ENCODE assay signal across 28 cellular contexts in genomic region chr19:38488096-38488495, GRCh38.
"Had no signal": no experiment of that assay in that cellular context is flagged by ENCODE, and none has a peak within 500 bp of the region (broad histone marks: within the 10 kb centered on the region; RNA-seq: fewer than 3 reads in every experiment).

No MANE protein-coding gene starts in this region.

- H2AFZ ChIP-seq: parathyroid adenoma had no signal

- H3K4me3 ChIP-seq: ovary, psoas muscle, right lobe of liver, sigmoid colon, stomach, thoracic aorta, thyroid gland, tibial nerve, upper lobe of left lung, vagina had no signal

- H3K9me3 ChIP-seq: neutrophil, ovary, psoas muscle, right lobe of liver, sigmoid colon, thoracic aorta, thyroid gland, upper lobe of left lung, vagina had no signal

- H3K27me3 ChIP-seq: ovary, right lobe of liver, thyroid gland, tibial nerve, upper lobe of left lung, vagina had no signal

- H3K4me1 ChIP-seq: parathyroid adenoma, psoas muscle, right lobe of liver, sigmoid colon, stomach, thyroid gland, tibial nerve, upper lobe of left lung, vagina had no signal

- H3K27ac Mint-ChIP-seq: natural killer cell; nephron; progenitor cell of endocrine pancreas; stimulated activated effector memory CD8-positive, alpha-beta T cell treated with anti-CD3 and anti-CD28 coated beads, Interleukin-12 subunit alpha, Interleukin-12 subunit beta, amount 100 ng/mL, for 72 hours; stimulated activated naive B cell treated with anti-CD40 and anti-IgM and Interleukin-4, amounts not matched to agents 10 μg/mL and 1 μg/mL and 100 μg/mL, for 72 hours; stimulated activated naive CD8-positive, alpha-beta T cell treated with anti-CD3 and anti-CD28 coated beads, Interleukin-15, Interleukin-2, amounts not matched to agents 100 ng/mL and 50 ng/mL, for 24 hours had no signal

- H3K36me3 ChIP-seq: neutrophil, ovary, right lobe of liver, sigmoid colon, stomach, thoracic aorta, thyroid gland, tibial nerve, upper lobe of left lung, vagina had no signal

- H3K36me3 Mint-ChIP-seq: natural killer cell had no signal

- H3K4me3 Mint-ChIP-seq: natural killer cell; nephron; neural crest cell; stimulated activated effector memory CD8-positive, alpha-beta T cell treated with anti-CD3 and anti-CD28 coated beads, Interleukin-12 subunit alpha, Interleukin-12 subunit beta, amount 100 ng/mL, for 72 hours; stimulated activated naive B cell treated with anti-CD40 and anti-IgM and Interleukin-4, amounts not matched to agents 10 μg/mL and 1 μg/mL and 100 μg/mL, for 72 hours; stimulated activated naive CD8-positive, alpha-beta T cell treated with anti-CD3 and anti-CD28 coated beads, Interleukin-15, Interleukin-2, amounts not matched to agents 100 ng/mL and 50 ng/mL, for 24 hours had no signal

- H3K27ac ChIP-seq: neutrophil, ovary, parathyroid adenoma, psoas muscle, right lobe of liver, sigmoid colon, stomach, thoracic aorta, thyroid gland, tibial nerve, upper lobe of left lung, vagina had no signal

- DNase-seq: natural killer cell; nucleus accumbens; ovary; psoas muscle; right cardiac atrium; right lobe of liver; sigmoid colon; small intestine; stimulated activated CD4-positive, alpha-beta T cell treated with anti-CD3 and anti-CD28 coated beads, Interleukin-15, amount 100 ng/mL, for 24 hours; stimulated activated CD4-positive, alpha-beta T cell treated with anti-CD3 and anti-CD28 coated beads, Interleukin-2, amount 100 ng/mL, for 24 hours; stimulated activated CD4-positive, alpha-beta T cell treated with anti-CD3 and anti-CD28 coated beads, Interleukin-2, amount 100 ng/mL, for 48 hours; stimulated activated CD4-positive, alpha-beta T cell treated with anti-CD3 and anti-CD28 coated beads, Interleukin-4, amount 100 ng/mL, for 24 hours; stimulated activated naive B cell treated with anti-CD40 and anti-IgM and Interleukin-4, amounts not matched to agents 10 μg/mL and 1 μg/mL and 100 μg/mL, for 72 hours; stimulated activated naive CD4-positive, alpha-beta T cell treated with Interleukin-2 at 50 U/mL for 16 hours; stomach; thyroid gland; trophoblast cell; upper lobe of left lung had no signal

- H3K4me1 Mint-ChIP-seq: natural killer cell, nephron, neural crest cell had no signal

- H3K79me2 ChIP-seq: parathyroid adenoma had no signal

- H3K9me3 Mint-ChIP-seq: natural killer cell; stimulated activated effector memory CD8-positive, alpha-beta T cell treated with anti-CD3 and anti-CD28 coated beads, Interleukin-12 subunit alpha, Interleukin-12 subunit beta, amount 100 ng/mL, for 72 hours had no signal

- ATAC-seq: natural killer cell; psoas muscle; right cardiac atrium; right lobe of liver; stimulated activated effector memory CD8-positive, alpha-beta T cell treated with anti-CD3 and anti-CD28 coated beads, Interleukin-12 subunit alpha, Interleukin-12 subunit beta, amount 100 ng/mL, for 72 hours; stimulated activated naive B cell treated with anti-CD40 and anti-IgM and Interleukin-4, amounts not matched to agents 10 μg/mL and 1 μg/mL and 100 μg/mL, for 72 hours had no signal
